In genomic region chr1:175771301-175771700, GRCh38 we compare ENCODE assay signal across 27 cellular contexts. TPM values are rescaled to one million over a fixed set of nuclear protein-coding genes. Genes with fewer than 3 reads are reported as not detected.
"Had no signal": no experiment of that assay in that cellular context is flagged by ENCODE, and none has a peak within 500 bp of the region (broad histone marks: within the 10 kb centered on the region; RNA-seq: fewer than 3 reads in every experiment).

No MANE protein-coding gene starts in this region.

- H3K4me3 ChIP-seq: MG63 had no signal

- H3K4me2 ChIP-seq: SK-N-SH had no signal

- H3K27me3 ChIP-seq: MG63 had no signal

- H3K9me3 ChIP-seq: MG63, SK-N-SH had no signal

- H3K27ac ChIP-seq: RWPE1 had no signal

- ATAC-seq: HepG2, Panc1, PC-3 had no signal

- H3K9ac ChIP-seq: SK-N-SH had no signal

- DNase-seq: IMR-90, Karpas-422, KG1, MG63, NCI-H1092, NCI-H1105 treated with DMSO at 0.1 percent for 48 hours, NCI-H1417 treated with DMSO at 0.1 percent for 48 hours, NCI-H146, NCI-H1694 treated with DMSO at 0.1 percent for 48 hours, NCI-H1930, NCI-H2081, NCI-H2107, NCI-H2227 treated with DMSO at 0.1 percent for 48 hours, NCI-H510A, NCI-H524 treated with DMSO at 0.1 percent for 48 hours, NCI-H69, NCI-H774, PC-3, SHP77, SK-N-SH, SW 1271 had no signal

- H3K36me3 ChIP-seq: MG63 had no signal

RNA-seq across cellular contexts. Expression of gene TNR, which starts 27.9 kb away (rescaled TPM):
- total RNA-seq: HepG2, HT1080, IMR-90, OCI-LY7, PC-3, SK-MEL-5 had no signal
- polyA plus RNA-seq: HepG2, IMR-90 had no signal
